ENCODE assay signal across 1 cellular context in the genomic region with DNA sequence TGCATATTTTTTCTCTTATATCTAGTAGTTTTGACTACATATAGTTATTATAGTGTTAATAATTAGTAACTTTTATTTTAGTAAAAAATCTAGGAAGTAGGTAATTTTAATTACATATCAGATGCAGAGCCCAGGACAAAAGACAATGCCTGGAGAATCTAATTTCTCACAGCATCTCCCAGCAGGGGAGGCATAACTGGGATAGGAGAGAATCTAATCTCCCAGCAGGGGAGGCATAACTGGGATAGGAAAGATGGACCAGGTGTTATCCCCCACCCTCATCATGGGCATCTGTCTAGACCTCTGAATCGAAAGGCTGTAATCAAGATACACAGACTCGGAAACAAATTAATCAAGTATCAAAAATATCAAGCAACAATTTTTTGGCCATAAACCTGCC.
A peak's percentile ranks its signal among the peaks of the same experiment; 100 is the strongest.
TF ChIP-seq lines count a peak whose summit lies in the region.

No MANE protein-coding gene starts in this region.

TF ChIP-seq in GM12878, 131 proteins besides CTCF, POLR2A, EP300 and RAD21 (continued from another document):
- TF ChIP-seq, protein P1, sequence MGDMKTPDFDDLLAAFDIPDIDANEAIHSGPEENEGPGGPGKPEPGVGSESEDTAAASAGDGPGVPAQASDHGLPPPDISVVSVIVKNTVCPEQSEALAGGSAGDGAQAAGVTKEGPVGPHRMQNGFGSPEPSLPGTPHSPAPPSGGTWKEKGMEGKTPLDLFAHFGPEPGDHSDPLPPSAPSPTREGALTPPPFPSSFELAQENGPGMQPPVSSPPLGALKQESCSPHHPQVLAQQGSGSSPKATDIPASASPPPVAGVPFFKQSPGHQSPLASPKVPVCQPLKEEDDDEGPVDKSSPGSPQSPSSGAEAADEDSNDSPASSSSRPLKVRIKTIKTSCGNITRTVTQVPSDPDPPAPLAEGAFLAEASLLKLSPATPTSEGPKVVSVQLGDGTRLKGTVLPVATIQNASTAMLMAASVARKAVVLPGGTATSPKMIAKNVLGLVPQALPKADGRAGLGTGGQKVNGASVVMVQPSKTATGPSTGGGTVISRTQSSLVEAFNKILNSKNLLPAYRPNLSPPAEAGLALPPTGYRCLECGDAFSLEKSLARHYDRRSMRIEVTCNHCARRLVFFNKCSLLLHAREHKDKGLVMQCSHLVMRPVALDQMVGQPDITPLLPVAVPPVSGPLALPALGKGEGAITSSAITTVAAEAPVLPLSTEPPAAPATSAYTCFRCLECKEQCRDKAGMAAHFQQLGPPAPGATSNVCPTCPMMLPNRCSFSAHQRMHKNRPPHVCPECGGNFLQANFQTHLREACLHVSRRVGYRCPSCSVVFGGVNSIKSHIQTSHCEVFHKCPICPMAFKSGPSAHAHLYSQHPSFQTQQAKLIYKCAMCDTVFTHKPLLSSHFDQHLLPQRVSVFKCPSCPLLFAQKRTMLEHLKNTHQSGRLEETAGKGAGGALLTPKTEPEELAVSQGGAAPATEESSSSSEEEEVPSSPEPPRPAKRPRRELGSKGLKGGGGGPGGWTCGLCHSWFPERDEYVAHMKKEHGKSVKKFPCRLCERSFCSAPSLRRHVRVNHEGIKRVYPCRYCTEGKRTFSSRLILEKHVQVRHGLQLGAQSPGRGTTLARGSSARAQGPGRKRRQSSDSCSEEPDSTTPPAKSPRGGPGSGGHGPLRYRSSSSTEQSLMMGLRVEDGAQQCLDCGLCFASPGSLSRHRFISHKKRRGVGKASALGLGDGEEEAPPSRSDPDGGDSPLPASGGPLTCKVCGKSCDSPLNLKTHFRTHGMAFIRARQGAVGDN (IDR thresholded peaks at IDR 0.05), result no peak
- TF ChIP-seq NBN (IDR thresholded peaks at IDR 0.05) (0 out of 2 replicates have a peak, but pooled peaks have one; percentile 5), SREBF2 (IDR thresholded peaks at IDR 0.05; ENCODE audit: low read length) (no peak), MEF2A (IDR thresholded peaks at IDR 0.05; ENCODE audit: insufficient read depth, low read depth, low read length) (no peak)
